In the genomic region with DNA sequence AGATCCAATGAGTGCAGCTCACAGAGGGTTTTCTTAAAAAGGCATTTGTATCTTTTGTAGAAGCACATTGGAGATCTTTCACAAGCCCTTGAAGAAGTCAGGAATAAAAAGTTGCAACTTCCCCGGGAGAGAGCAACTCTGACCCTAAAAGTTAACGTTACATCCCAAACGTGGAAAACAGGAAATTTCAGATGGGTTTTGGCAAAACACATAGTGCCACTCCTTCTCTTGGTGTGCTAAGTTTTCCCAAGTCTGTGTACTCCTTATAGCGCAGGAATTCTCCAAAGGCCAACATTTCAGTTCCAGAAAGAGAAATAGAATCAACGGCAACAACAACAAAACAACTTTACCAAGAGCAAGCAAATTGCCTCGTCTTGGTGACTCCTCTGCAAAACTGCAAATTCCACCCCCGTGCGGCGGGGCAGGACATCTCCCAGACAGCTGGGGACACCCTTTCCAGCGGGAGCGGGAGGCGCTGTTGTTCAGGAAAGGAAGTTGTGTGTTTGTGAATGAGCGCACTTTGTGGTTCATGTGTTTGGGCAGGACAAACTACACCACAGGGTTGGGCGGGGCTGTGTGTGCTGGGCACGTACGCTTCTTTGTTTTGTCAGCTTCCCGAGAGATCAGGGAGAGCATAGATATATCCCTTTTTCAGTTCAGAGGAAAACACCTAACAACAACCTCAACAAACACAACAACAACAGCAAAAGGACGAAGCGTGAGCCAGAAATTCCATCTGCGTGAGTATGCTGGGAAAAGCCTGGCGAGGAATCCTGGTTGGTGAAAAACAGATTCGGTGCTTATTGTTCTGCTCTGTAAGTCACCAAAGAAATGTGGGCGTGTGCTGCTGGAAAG, we compare ENCODE assay signal across 8 cellular contexts.
A peak's percentile ranks its signal among the peaks of the same experiment; 100 is the strongest.
DNase-seq lines count a peak whose midpoint lies in the region.

No MANE protein-coding gene starts in this region.

- peaks cover 51% of the 10 kb centered on the region for H3K4me1 Mint-ChIP-seq in activated CD4-positive, alpha-beta T cell treated with anti-CD3 and anti-CD28 coated beads, Interleukin-2, amount 10 ng/mL, durations not matched to agents 24 days and 14 days
- H3K4me1 Mint-ChIP-seq in activated CD4-positive, alpha-beta memory T cell treated with anti-CD3 and anti-CD28 coated beads, Interleukin-2, amount 10 ng/mL, durations not matched to agents 7 days and 5 days, result peaks cover 60% of the 10 kb centered on the region

- H3K9me3 Mint-ChIP-seq in activated CD4-positive, alpha-beta T cell treated with anti-CD3 and anti-CD28 coated beads, Interleukin-2, amount 10 ng/mL, durations not matched to agents 24 days and 14 days, result peaks cover 8% of the 10 kb centered on the region
- no peaks in the 10 kb centered on the region for H3K9me3 Mint-ChIP-seq in activated CD4-positive, alpha-beta memory T cell treated with anti-CD3 and anti-CD28 coated beads, Interleukin-2, amount 10 ng/mL, durations not matched to agents 7 days and 5 days

- H3K27me3 Mint-ChIP-seq in activated CD4-positive, alpha-beta T cell treated with anti-CD3 and anti-CD28 coated beads, Interleukin-2, amount 10 ng/mL, durations not matched to agents 24 days and 14 days, result no peaks in the 10 kb centered on the region
- peaks cover 6% of the 10 kb centered on the region for H3K27me3 Mint-ChIP-seq in activated CD4-positive, alpha-beta memory T cell treated with anti-CD3 and anti-CD28 coated beads, Interleukin-2, amount 10 ng/mL, durations not matched to agents 7 days and 5 days

- intact Hi-C loops in activated CD4-positive, alpha-beta T cell treated with anti-CD3 and anti-CD28 coated beads, Interleukin-2, amount 10 ng/mL, durations not matched to agents 24 days and 14 days (cut with micrococcal nuclease), result loop anchor here (5.0 kb wide), 5 partner anchors 240 to 1185 kb away; no protein-coding TSS in a partner anchor

- POLR2A ChIA-PET in activated CD4-positive, alpha-beta memory T cell treated with anti-CD3 and anti-CD28 coated beads, Interleukin-2, amount 10 ng/mL, durations not matched to agents 7 days and 5 days (lab: Charles Lee), result interaction anchor here (1.3 to 3.1 kb wide), 4 partner anchors 12 to 317 kb away, joined by 3 to 26 read pairs (median 7); a partner anchor contains a TSS

- H3K36me3 Mint-ChIP-seq in activated CD4-positive, alpha-beta T cell treated with anti-CD3 and anti-CD28 coated beads, Interleukin-2, amount 10 ng/mL, durations not matched to agents 24 days and 14 days (ENCODE audit: low read depth), result no peaks in the 10 kb centered on the region
- no peaks in the 10 kb centered on the region for H3K36me3 Mint-ChIP-seq in activated CD4-positive, alpha-beta memory T cell treated with anti-CD3 and anti-CD28 coated beads, Interleukin-2, amount 10 ng/mL, durations not matched to agents 7 days and 5 days (ENCODE audit: low read depth)

- CTCF ChIA-PET in activated CD4-positive, alpha-beta memory T cell treated with anti-CD3 and anti-CD28 coated beads, Interleukin-2, amount 10 ng/mL, durations not matched to agents 7 days and 5 days (lab: Charles Lee), result no interaction called here

- peak; percentile 79 for DNase-seq in activated CD4-positive, alpha-beta T cell treated with anti-CD3 and anti-CD28 coated beads, Interleukin-2, amount 10 ng/mL, durations not matched to agents 24 days and 14 days
- no peak for DNase-seq in activated CD4-positive, alpha-beta T cell treated with anti-CD3 and anti-CD28 coated beads for 1 hour
- DNase-seq in activated CD4-positive, alpha-beta memory T cell treated with anti-CD3 and anti-CD28 coated beads, Interleukin-2, amount 10 ng/mL, durations not matched to agents 7 days and 5 days, result peak; percentile 49
- DNase-seq in glomerular endothelial cell (ENCODE audit: extremely low read depth, low read depth, low spot score) (peak; percentile 100), pulmonary artery endothelial cell (ENCODE audit: low read depth, low spot score) (peak; percentile 99), NCI-H2171 treated with DMSO at 0.1 percent for 48 hours (lab: John Stamatoyannopoulos, UW) (no peak), cerebellar nuclear complex (lab: John Stamatoyannopoulos, UW) (no peak)
- DNase-seq in stimulated activated naive CD4-positive, alpha-beta T cell treated with Interleukin-2 at 50 U/mL for 16 hours (lab: John Stamatoyannopoulos, UW), result no peak

- peak overlapping the region; percentile 96 for H3K27ac Mint-ChIP-seq in activated CD4-positive, alpha-beta T cell treated with anti-CD3 and anti-CD28 coated beads, Interleukin-2, amount 10 ng/mL, durations not matched to agents 24 days and 14 days
- peak overlapping the region; percentile 90 for H3K27ac Mint-ChIP-seq in activated CD4-positive, alpha-beta memory T cell treated with anti-CD3 and anti-CD28 coated beads, Interleukin-2, amount 10 ng/mL, durations not matched to agents 7 days and 5 days

- peak overlapping the region; percentile 82 for H3K4me3 Mint-ChIP-seq in activated CD4-positive, alpha-beta T cell treated with anti-CD3 and anti-CD28 coated beads, Interleukin-2, amount 10 ng/mL, durations not matched to agents 24 days and 14 days
- H3K4me3 Mint-ChIP-seq in activated CD4-positive, alpha-beta memory T cell treated with anti-CD3 and anti-CD28 coated beads, Interleukin-2, amount 10 ng/mL, durations not matched to agents 7 days and 5 days, result peak overlapping the region; percentile 79

Comparison
In these comparisons a context has a peak if more than half of its experiments do, and no peak if none do; other contexts are left out.
1. DNase-seq: peak in activated CD4-positive, alpha-beta T cell treated with anti-CD3 and anti-CD28 coated beads, Interleukin-2, amount 10 ng/mL, durations not matched to agents 24 days and 14 days (single experiment), activated CD4-positive, alpha-beta memory T cell treated with anti-CD3 and anti-CD28 coated beads, Interleukin-2, amount 10 ng/mL, durations not matched to agents 7 days and 5 days (single experiment), glomerular endothelial cell (single experiment) and pulmonary artery endothelial cell (single experiment); none in activated CD4-positive, alpha-beta T cell treated with anti-CD3 and anti-CD28 coated beads for 1 hour (single experiment), NCI-H2171 treated with DMSO at 0.1 percent for 48 hours (single experiment), stimulated activated naive CD4-positive, alpha-beta T cell treated with Interleukin-2 at 50 U/mL for 16 hours (single experiment) and cerebellar nuclear complex (0 of 2).